Comparison of ENCODE assay signal across 13 cellular contexts in genomic region chr17:78278139-78278741, GRCh38. TPM values are rescaled to one million over a fixed set of nuclear protein-coding genes. Genes with fewer than 3 reads are reported as not detected.
A peak's percentile ranks its signal among the peaks of the same experiment; 100 is the strongest.
DNase-seq lines count a peak whose midpoint lies in the region; ATAC-seq and TF ChIP-seq lines count a peak whose summit lies in the region.
"Had no signal": no experiment of that assay in that cellular context is flagged by ENCODE, and none has a peak within 500 bp of the region (broad histone marks: within the 10 kb centered on the region; RNA-seq: fewer than 3 reads in every experiment).

No MANE protein-coding gene starts in this region.

- WGBS in psoas muscle, 3 donors: 46 to 74% (median 56%) methylated on average over 7 to 11 of the region's 11 CpGs

- H3K4me3 Mint-ChIP-seq in CD4-positive, alpha-beta memory T cell: peak overlapping the region in 2 of 8 donors; percentile 27 to 50
- H3K4me3 Mint-ChIP-seq: naive thymus-derived CD8-positive, alpha-beta T cell had no signal

- ATAC-seq in psoas muscle (peak; percentile 90 to 97 (median 96)), GM19328 (IDR thresholded peaks at IDR 0.05; ENCODE audit: unreplicated experiment) (no peak), GM21576 (IDR thresholded peaks at IDR 0.05; ENCODE audit: unreplicated experiment) (no peak)
- ATAC-seq: body of pancreas; naive thymus-derived CD8-positive, alpha-beta T cell had no signal

- peak overlapping the region; percentile 25 to 54 for H3K9ac ChIP-seq in duodenal mucosa (ENCODE audit: low read depth in 1 of 2, low read length in 2 of 2)

- H3K4me1 Mint-ChIP-seq in CD4-positive, alpha-beta memory T cell: peaks cover 7 to 13% (median 11%) of the 10 kb centered on the region in 4 donors

- POLR2A ChIA-PET in CD4-positive, alpha-beta memory T cell (lab: Charles Lee; ENCODE audit: partially characterized antibody): interaction anchor here (0.8 kb wide), 1 partner anchor 10 kb away, joined by 3 read pairs; no protein-coding TSS in a partner anchor

- intact Hi-C loops in psoas muscle (cut with DNase I): no loop called here
- intact Hi-C loops in CD4-positive, alpha-beta memory T cell (cut with micrococcal nuclease): no loop called here

- H3K27me3 Mint-ChIP-seq in CD4-positive, alpha-beta memory T cell: peaks cover 0 to 3% of the 10 kb centered on the region in 2 donors

- H3K36me3 Mint-ChIP-seq in CD4-positive, alpha-beta memory T cell: no peaks in the 10 kb centered on the region
- H3K36me3 Mint-ChIP-seq: naive thymus-derived CD8-positive, alpha-beta T cell had no signal

- H3K27me3 ChIP-seq in duodenal mucosa (ENCODE audit: control insufficient read depth in 1 of 2, insufficient read depth in 2 of 2, low read length in 2 of 2) (no peaks in the 10 kb centered on the region), psoas muscle (ENCODE audit: insufficient read depth in 3 of 3, low read length in 2 of 3) (no peaks in the 10 kb centered on the region)
- no peaks in the 10 kb centered on the region for H3K27me3 ChIP-seq in CD4-positive, alpha-beta memory T cell (ENCODE audit: insufficient read depth, low read length)
- H3K27me3 ChIP-seq: body of pancreas had no signal

- H3K4me1 ChIP-seq in duodenal mucosa (ENCODE audit: control insufficient read depth in 1 of 2, insufficient read depth in 2 of 2, low read length in 2 of 2): peaks cover 18 to 21% of the 10 kb centered on the region in 2 donors
- H3K4me1 ChIP-seq in psoas muscle: peaks cover 10% of the 10 kb centered on the region
- H3K4me1 ChIP-seq in CD4-positive, alpha-beta memory T cell (ENCODE audit: insufficient read depth, low read length): peaks cover 9% of the 10 kb centered on the region
- H3K4me1 ChIP-seq: body of pancreas had no signal

- peak overlapping the region in 1 of 7 donors; percentile 29 for H3K27ac Mint-ChIP-seq in CD4-positive, alpha-beta memory T cell

- H3K36me3 ChIP-seq in duodenal mucosa (ENCODE audit: control insufficient read depth in 1 of 2, insufficient read depth in 2 of 2, low read length in 2 of 2) (no peaks in the 10 kb centered on the region), psoas muscle (ENCODE audit: insufficient read depth in 1 of 2, low read depth in 1 of 2) (no peaks in the 10 kb centered on the region)
- H3K36me3 ChIP-seq in CD4-positive, alpha-beta memory T cell (ENCODE audit: insufficient read depth, low read length): no peaks in the 10 kb centered on the region

- H3K4me3 ChIP-seq in duodenal mucosa (ENCODE audit: low read depth in 1 of 2, low read length in 2 of 2): peak overlapping the region; percentile 21 to 62
- peak overlapping the region; percentile 57 for H3K4me3 ChIP-seq in psoas muscle
- H3K4me3 ChIP-seq in CD4-positive, alpha-beta memory T cell (ENCODE audit: low read length in 2 of 2): no peak overlapping the region
- H3K4me3 ChIP-seq: body of pancreas had no signal

- CTCF ChIA-PET in CD4-positive, alpha-beta memory T cell (lab: Charles Lee; ENCODE audit: partially characterized antibody): no interaction called here

- no peaks in the 10 kb centered on the region for H3K9me3 Mint-ChIP-seq in CD4-positive, alpha-beta memory T cell
- H3K9me3 Mint-ChIP-seq: naive thymus-derived CD8-positive, alpha-beta T cell had no signal

- DNase-seq in NCI-H1436 (lab: John Stamatoyannopoulos, UW): peak; percentile 53
- no peak for DNase-seq in NCI-H1436 treated with DMSO at 0.1 percent for 48 hours (lab: John Stamatoyannopoulos, UW)
- peak; percentile 76 for DNase-seq in NCI-H2196 treated with DMSO at 0.1 percent for 48 hours (lab: John Stamatoyannopoulos, UW; ENCODE audit: unreplicated experiment)
- peak; percentile 41 to 73 for DNase-seq in psoas muscle
- no peak for DNase-seq in CD4-positive, alpha-beta memory T cell
- DNase-seq: activated CD8-positive, alpha-beta memory T cell treated with anti-CD3 and anti-CD28 coated beads, Interleukin-2, amount 50 U/mL, for 48 hours; body of pancreas; OCI-M1 had no signal

- no peak for TF ChIP-seq CTCF in psoas muscle (IDR thresholded peaks at IDR 0.05)

- H3K9me3 ChIP-seq in duodenal mucosa (ENCODE audit: control insufficient read depth in 1 of 2, low read length in 2 of 2): no peaks in the 10 kb centered on the region
- no peaks in the 10 kb centered on the region for H3K9me3 ChIP-seq in psoas muscle
- H3K9me3 ChIP-seq in CD4-positive, alpha-beta memory T cell (ENCODE audit: control insufficient read depth in 1 of 2, low read length in 2 of 2): no peaks in the 10 kb centered on the region
- H3K9me3 ChIP-seq: body of pancreas had no signal

- no peak overlapping the region for H3K27ac ChIP-seq in duodenal mucosa (ENCODE audit: low read depth, low read length)
- H3K27ac ChIP-seq in psoas muscle: peak overlapping the region; percentile 74
- H3K27ac ChIP-seq in CD4-positive, alpha-beta memory T cell (ENCODE audit: low read depth, low read length): no peak overlapping the region
- H3K27ac ChIP-seq: body of pancreas had no signal

RNA-seq across cellular contexts. Expression of gene TMEM235, which starts 46.8 kb away (rescaled TPM):
- not detected for total RNA-seq in psoas muscle
- polyA plus RNA-seq in psoas muscle: not detected
- total RNA-seq in CD4-positive, alpha-beta memory T cell: not detected
- not detected for polyA plus RNA-seq in CD4-positive, alpha-beta memory T cell
- total RNA-seq: body of pancreas; G401; naive thymus-derived CD8-positive, alpha-beta T cell had no signal
- polyA plus RNA-seq: naive thymus-derived CD8-positive, alpha-beta T cell had no signal

Comparison
In these comparisons a context has a peak if more than half of its experiments do, and no peak if none do; other contexts are left out.
1. DNase-seq: peak in NCI-H1436 (single experiment), NCI-H2196 treated with DMSO at 0.1 percent for 48 hours (single experiment) and psoas muscle (2 of 2); none in NCI-H1436 treated with DMSO at 0.1 percent for 48 hours (single experiment) and CD4-positive, alpha-beta memory T cell (0 of 5).
2. H3K4me3 ChIP-seq: peak in duodenal mucosa (2 of 2) and psoas muscle (single experiment); none in CD4-positive, alpha-beta memory T cell (0 of 2).
3. ATAC-seq: peak in psoas muscle (4 of 4); none in GM19328 (single experiment) and GM21576 (single experiment).